ENCODE assay signal across 23 cellular contexts in the genomic region with DNA sequence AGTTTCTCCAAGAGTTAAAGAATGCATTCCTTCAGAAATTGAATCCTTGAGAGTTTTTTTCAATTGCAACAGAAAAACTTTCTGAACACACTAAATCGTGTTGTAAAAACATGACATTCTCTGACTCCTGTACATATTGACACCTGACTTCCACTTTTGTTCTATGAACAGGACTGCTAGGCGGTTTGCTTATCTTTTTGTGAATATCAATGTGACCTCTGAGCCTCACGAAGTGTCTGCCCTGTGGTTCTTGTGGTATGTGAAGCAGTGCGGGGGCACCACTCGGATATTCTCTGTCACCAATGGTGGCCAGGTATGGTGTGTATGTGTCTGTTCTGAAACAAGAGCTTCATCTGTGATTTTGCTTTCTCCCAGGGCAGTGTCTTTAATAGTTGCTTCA.
"Had no signal": no experiment of that assay in that cellular context is flagged by ENCODE, and none has a peak within 500 bp of the region (broad histone marks: within the 10 kb centered on the region; RNA-seq: fewer than 3 reads in every experiment).

No MANE protein-coding gene starts in this region.

- H3K9me3 ChIP-seq: colonic mucosa, pancreas, tibial nerve, upper lobe of right lung, vagina had no signal

- H3K27ac ChIP-seq: colonic mucosa, foreskin keratinocyte, hepatocyte, pancreas, tibial nerve, upper lobe of right lung, vagina had no signal

- H3K4me3 ChIP-seq: colonic mucosa, hepatocyte, pancreas, tibial nerve, upper lobe of right lung, vagina had no signal

- H3K36me3 ChIP-seq: colonic mucosa, upper lobe of right lung had no signal

- H3K4me1 Mint-ChIP-seq: endodermal cell, natural killer cell, neural crest cell had no signal

- ATAC-seq: foreskin keratinocyte; natural killer cell; pancreas; right cardiac atrium; stimulated activated effector memory CD8-positive, alpha-beta T cell treated with anti-CD3 and anti-CD28 coated beads, Interleukin-12 subunit alpha, Interleukin-12 subunit beta, amount 100 ng/mL, for 72 hours; stimulated activated naive CD8-positive, alpha-beta T cell treated with anti-CD3 and anti-CD28 coated beads, Interleukin-15, Interleukin-2, amounts not matched to agents 100 U/mL and 50 U/mL, for 24 hours; upper lobe of right lung had no signal

- H3K9me3 Mint-ChIP-seq: natural killer cell; stimulated activated effector memory CD8-positive, alpha-beta T cell treated with anti-CD3 and anti-CD28 coated beads, Interleukin-12 subunit alpha, Interleukin-12 subunit beta, amount 100 ng/mL, for 72 hours had no signal

- H3K4me1 ChIP-seq: colonic mucosa, foreskin keratinocyte, pancreas, tibial nerve, upper lobe of right lung, vagina had no signal

- H3K36me3 Mint-ChIP-seq: mesothelial cell of epicardium; natural killer cell; stimulated activated effector memory CD8-positive, alpha-beta T cell treated with anti-CD3 and anti-CD28 coated beads, Interleukin-12 subunit alpha, Interleukin-12 subunit beta, amount 100 ng/mL, for 72 hours had no signal

- H3K27ac Mint-ChIP-seq: endodermal cell; mesothelial cell of epicardium; natural killer cell; progenitor cell of endocrine pancreas; stimulated activated effector memory CD8-positive, alpha-beta T cell treated with anti-CD3 and anti-CD28 coated beads, Interleukin-12 subunit alpha, Interleukin-12 subunit beta, amount 100 ng/mL, for 72 hours had no signal

- H3K27me3 Mint-ChIP-seq: progenitor cell of endocrine pancreas had no signal

- DNase-seq: effector CD4-positive, alpha-beta T cell; endodermal cell; foreskin keratinocyte; head of caudate nucleus; kidney; natural killer cell; nucleus accumbens; pancreas; right cardiac atrium; small intestine; stimulated activated CD4-positive, alpha-beta T cell treated with anti-CD3 and anti-CD28 coated beads, Interleukin-12 subunit alpha, Interleukin-12 subunit beta, amount 100 ng/mL, for 4 hours; stimulated activated CD4-positive, alpha-beta T cell treated with anti-CD3 and anti-CD28 coated beads, Interleukin-4, amount 100 ng/mL, for 1 hour; stimulated activated CD8-positive, alpha-beta memory T cell treated with anti-CD3 and anti-CD28 coated beads, Interleukin-4, amount 100 ng/mL, for 48 hours; stimulated activated naive CD8-positive, alpha-beta T cell treated with anti-CD3 and anti-CD28 coated beads, Interleukin-15, Interleukin-2, amounts not matched to agents 100 U/mL and 50 U/mL, for 24 hours; upper lobe of right lung had no signal

- H3K27me3 ChIP-seq: colonic mucosa, foreskin keratinocyte, hepatocyte, pancreas, tibial nerve, upper lobe of right lung, vagina had no signal

- H3K4me3 Mint-ChIP-seq: endodermal cell; mesothelial cell of epicardium; natural killer cell; neural crest cell; stimulated activated effector memory CD8-positive, alpha-beta T cell treated with anti-CD3 and anti-CD28 coated beads, Interleukin-12 subunit alpha, Interleukin-12 subunit beta, amount 100 ng/mL, for 72 hours had no signal
